Comparison of ENCODE assay signal across 9 cellular contexts in genomic region chr3:100103558-100104441, GRCh38. TPM values are rescaled to one million over a fixed set of nuclear protein-coding genes. Genes with fewer than 3 reads are reported as not detected.
DNase-seq lines count a peak whose midpoint lies in the region; ATAC-seq and TF ChIP-seq lines count a peak whose summit lies in the region.
"Had no signal": no experiment of that assay in that cellular context is flagged by ENCODE, and none has a peak within 500 bp of the region (broad histone marks: within the 10 kb centered on the region; RNA-seq: fewer than 3 reads in every experiment).

No MANE protein-coding gene starts in this region.

- WGBS in body of pancreas, 2 donors = 19 to 25% methylated on average over 4 of the region's 4 CpGs

- no peak for TF ChIP-seq CTCF in body of pancreas (IDR thresholded peaks at IDR 0.05)

- CTCF ChIA-PET in naive thymus-derived CD4-positive, alpha-beta T cell (lab: Charles Lee) = interaction anchor here (1.4 kb wide), 1 partner anchor 35 kb away, joined by 4 read pairs; no protein-coding TSS in a partner anchor

- H3K27me3 ChIP-seq in Karpas-422 (ENCODE audit: low read length) (no peaks in the 10 kb centered on the region), body of pancreas (no peaks in the 10 kb centered on the region)
- no peaks in the 10 kb centered on the region for H3K27me3 ChIP-seq in naive thymus-derived CD4-positive, alpha-beta T cell (ENCODE audit: control insufficient read depth in 2 of 2, insufficient read depth in 2 of 2, low read length in 2 of 2)

- H3K9me2 ChIP-seq in Karpas-422 (replicated peaks; ENCODE audit: insufficient read depth, low read length) = no peaks in the 10 kb centered on the region

- no peak for TF ChIP-seq POLR2A in body of pancreas (IDR thresholded peaks at IDR 0.05)

- H3K9me3 ChIP-seq in Karpas-422 (ENCODE audit: low read length) (no peaks in the 10 kb centered on the region), body of pancreas (no peaks in the 10 kb centered on the region)
- H3K9me3 ChIP-seq in naive thymus-derived CD4-positive, alpha-beta T cell (ENCODE audit: control insufficient read depth in 2 of 3, low read length in 3 of 3) = no peaks in the 10 kb centered on the region

- POLR2A ChIA-PET in naive thymus-derived CD4-positive, alpha-beta T cell (lab: Charles Lee) = no interaction called here

- no peaks in the 10 kb centered on the region for H4K20me1 ChIP-seq in Karpas-422 (ENCODE audit: insufficient read depth, low read depth, low read length)

- no peaks in the 10 kb centered on the region for H3K36me3 ChIP-seq in Karpas-422 (ENCODE audit: insufficient read depth, low read length)
- H3K36me3 ChIP-seq in body of pancreas (replicated peaks in 1 of 2; ENCODE audit: insufficient read depth in 1 of 2, low read depth in 2 of 2) = no peaks in the 10 kb centered on the region
- no peaks in the 10 kb centered on the region for H3K36me3 ChIP-seq in naive thymus-derived CD4-positive, alpha-beta T cell (ENCODE audit: control insufficient read depth in 2 of 3, insufficient read depth in 3 of 3, low read length in 3 of 3)

- peak overlapping the region; percentile 75 for H3K27ac ChIP-seq in Karpas-422 (ENCODE audit: low read length)
- H3K27ac ChIP-seq in body of pancreas = peak overlapping the region in 3 of 4 donors; percentile 18 to 47 (median 31)
- H3K27ac ChIP-seq in naive thymus-derived CD4-positive, alpha-beta T cell (ENCODE audit: low read depth, low read length) = no peak overlapping the region
- H3K27ac ChIP-seq: skin epidermis had no signal

- H2AFZ ChIP-seq in Karpas-422 (ENCODE audit: low read length) = no peak overlapping the region

- peaks cover 0 to 7% of the 10 kb centered on the region in 2 donors for H3K9me3 Mint-ChIP-seq in stimulated activated naive CD8-positive, alpha-beta T cell treated with anti-CD3 and anti-CD28 coated beads, Interleukin-15, amount 100 ng/mL, for 72 hours
- peaks cover 0 to 10% (median 3%) of the 10 kb centered on the region in 11 donors for H3K9me3 Mint-ChIP-seq in naive thymus-derived CD4-positive, alpha-beta T cell

- peak overlapping the region; percentile 22; the same call in 1 of the 2 replicates for H3K4me3 ChIP-seq in Karpas-422 (ENCODE audit: low read length)
- H3K4me3 ChIP-seq in body of pancreas = no peak overlapping the region
- no peak overlapping the region for H3K4me3 ChIP-seq in naive thymus-derived CD4-positive, alpha-beta T cell (ENCODE audit: low read length)
- H3K4me3 ChIP-seq: skin epidermis had no signal

- peaks cover 45% of the 10 kb centered on the region for H3K4me1 ChIP-seq in Karpas-422 (ENCODE audit: low read length)
- peaks cover 49% of the 10 kb centered on the region for H3K4me1 ChIP-seq in body of pancreas
- no peaks in the 10 kb centered on the region for H3K4me1 ChIP-seq in naive thymus-derived CD4-positive, alpha-beta T cell (ENCODE audit: control insufficient read depth in 2 of 2, insufficient read depth in 2 of 2, low read length in 2 of 2)

- H3K79me2 ChIP-seq in Karpas-422 (ENCODE audit: low read length) = no peaks in the 10 kb centered on the region

- H3K36me3 Mint-ChIP-seq in naive thymus-derived CD4-positive, alpha-beta T cell = peaks cover 4 to 39% (median 27%) of the 10 kb centered on the region in 5 donors

- peaks cover 52% of the 10 kb centered on the region for H3K4me1 Mint-ChIP-seq in stimulated activated naive CD8-positive, alpha-beta T cell treated with anti-CD3 and anti-CD28 coated beads, Interleukin-15, amount 100 ng/mL, for 72 hours
- H3K4me1 Mint-ChIP-seq in naive thymus-derived CD4-positive, alpha-beta T cell = peaks cover 0 to 38% (median 0%) of the 10 kb centered on the region in 7 donors

- H3K27ac Mint-ChIP-seq in stimulated activated naive CD8-positive, alpha-beta T cell treated with anti-CD3 and anti-CD28 coated beads, Interleukin-15, amount 100 ng/mL, for 72 hours = peak overlapping the region; percentile 100
- peak overlapping the region in 1 of 9 donors; percentile 21 for H3K27ac Mint-ChIP-seq in naive thymus-derived CD4-positive, alpha-beta T cell

- H3K4me3 Mint-ChIP-seq in stimulated activated naive CD8-positive, alpha-beta T cell treated with anti-CD3 and anti-CD28 coated beads, Interleukin-15, amount 100 ng/mL, for 72 hours = peak overlapping the region; percentile 40 to 66
- no peak overlapping the region for H3K4me3 Mint-ChIP-seq in naive thymus-derived CD4-positive, alpha-beta T cell

- no peaks in the 10 kb centered on the region for H3K27me3 Mint-ChIP-seq in stimulated activated naive CD8-positive, alpha-beta T cell treated with anti-CD3 and anti-CD28 coated beads, Interleukin-15, amount 100 ng/mL, for 72 hours
- no peaks in the 10 kb centered on the region for H3K27me3 Mint-ChIP-seq in naive thymus-derived CD4-positive, alpha-beta T cell

- ATAC-seq in GM18517 (IDR thresholded peaks at IDR 0.05; ENCODE audit: unreplicated experiment) = peak; percentile 82
- ATAC-seq in GM21737 (IDR thresholded peaks at IDR 0.05; ENCODE audit: unreplicated experiment) = peak; percentile 81
- ATAC-seq in body of pancreas = peak; percentile 73
- ATAC-seq in stimulated activated naive CD8-positive, alpha-beta T cell treated with anti-CD3 and anti-CD28 coated beads, Interleukin-15, amount 100 ng/mL, for 72 hours = peak; percentile 96
- no peak for ATAC-seq in naive thymus-derived CD4-positive, alpha-beta T cell

- DNase-seq in Karpas-422 = peak; percentile 64
- peak; percentile 26 to 53 (median 40) for DNase-seq in body of pancreas
- DNase-seq in stimulated activated naive CD8-positive, alpha-beta T cell treated with anti-CD3 and anti-CD28 coated beads, Interleukin-15, amount 100 ng/mL, for 72 hours = peak; percentile 61 to 83
- no peak for DNase-seq in cerebellum (ENCODE audit: low spot score)
- no peak for DNase-seq in NCI-H510A treated with DMSO at 0.1 percent for 48 hours (lab: John Stamatoyannopoulos, UW)
- no peak for DNase-seq in naive thymus-derived CD4-positive, alpha-beta T cell

- H3K4me2 ChIP-seq in Karpas-422 (ENCODE audit: low read depth, low read length, poor library complexity, severe bottlenecking) = peak overlapping the region; percentile 56

- peak overlapping the region; percentile 36; the same call in 1 of the 2 replicates for H3K9ac ChIP-seq in Karpas-422 (ENCODE audit: low read length)

- intact Hi-C loops in body of pancreas (cut with DNase I) = no loop called here
- intact Hi-C loops in naive thymus-derived CD4-positive, alpha-beta T cell (cut with micrococcal nuclease) = no loop called here

RNA-seq across cellular contexts. Expression of gene FILIP1L, which starts 10.5 kb away (rescaled TPM):
- total RNA-seq in Karpas-422 (2014; rRNA removed; shearing (Covaris generic); ENCODE audit: low replicate concordance) = 0.37 and 0.43 TPM in 2 replicates
- total RNA-seq in body of pancreas (10 to 100 TPM; 27.8 to 47.8 TPM), cerebellum (5.3 TPM)
- 1 to 10 TPM in 1 of 5 experiments, under 1 TPM in 3, not detected in 1; 0.13 to 6.7 (median 0.30) TPM for total RNA-seq in naive thymus-derived CD4-positive, alpha-beta T cell
- polyA plus RNA-seq in naive thymus-derived CD4-positive, alpha-beta T cell = under 1 TPM in 1 of 2 donors, not detected in 1; 0.39 TPM

Comparison
In these comparisons a context has a peak if more than half of its experiments do, and no peak if none do; other contexts are left out.
1. DNase-seq: peak in Karpas-422 (single experiment), body of pancreas (4 of 4) and stimulated activated naive CD8-positive, alpha-beta T cell treated with anti-CD3 and anti-CD28 coated beads, Interleukin-15, amount 100 ng/mL, for 72 hours (2 of 2); none in cerebellum (single experiment), NCI-H510A treated with DMSO at 0.1 percent for 48 hours (single experiment) and naive thymus-derived CD4-positive, alpha-beta T cell (0 of 9).
2. H3K4me3 Mint-ChIP-seq: peak in stimulated activated naive CD8-positive, alpha-beta T cell treated with anti-CD3 and anti-CD28 coated beads, Interleukin-15, amount 100 ng/mL, for 72 hours (2 of 2); none in naive thymus-derived CD4-positive, alpha-beta T cell (0 of 10).